ENCODE assay signal across 1 cellular context in the genomic region with DNA sequence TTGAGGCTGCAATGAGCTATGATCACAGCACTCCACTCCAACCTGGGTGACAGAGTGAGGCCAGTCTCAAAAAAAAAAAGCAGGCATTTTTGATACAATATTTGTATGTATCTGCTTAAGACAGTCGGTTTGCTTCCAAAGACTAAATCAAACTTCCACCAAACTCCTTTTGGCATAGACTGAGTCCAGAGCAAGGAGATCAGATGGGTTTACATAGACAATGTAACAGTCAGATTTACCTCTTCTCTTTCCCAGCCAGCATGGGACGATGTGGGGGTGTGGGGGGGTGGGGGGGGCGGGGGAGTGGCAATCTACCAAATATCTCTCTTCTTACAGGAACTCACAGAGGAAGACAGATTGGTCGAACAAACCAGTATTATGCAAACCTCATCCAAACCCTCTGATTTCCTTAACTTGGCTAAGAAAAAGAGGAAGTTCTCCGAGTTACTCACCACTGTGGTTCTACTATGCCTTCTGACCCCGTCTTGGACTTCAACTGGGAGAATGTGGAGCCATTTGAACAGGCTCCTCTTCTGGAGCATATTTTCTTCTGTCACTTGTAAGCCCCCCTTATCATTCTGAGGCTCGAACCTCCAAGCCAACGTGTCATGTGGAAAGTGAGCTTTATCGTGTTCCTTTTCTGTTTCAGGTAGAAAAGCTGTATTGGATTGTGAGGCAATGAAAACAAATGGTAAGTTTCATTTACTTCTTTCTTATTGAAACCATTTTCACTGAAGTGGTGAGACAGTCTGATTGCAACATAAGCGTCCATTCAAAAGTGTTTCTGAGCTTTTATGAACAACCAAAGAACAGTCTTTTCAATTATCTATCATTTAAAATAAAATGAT.
TF ChIP-seq lines count a peak whose summit lies in the region.

A gene with protein sequence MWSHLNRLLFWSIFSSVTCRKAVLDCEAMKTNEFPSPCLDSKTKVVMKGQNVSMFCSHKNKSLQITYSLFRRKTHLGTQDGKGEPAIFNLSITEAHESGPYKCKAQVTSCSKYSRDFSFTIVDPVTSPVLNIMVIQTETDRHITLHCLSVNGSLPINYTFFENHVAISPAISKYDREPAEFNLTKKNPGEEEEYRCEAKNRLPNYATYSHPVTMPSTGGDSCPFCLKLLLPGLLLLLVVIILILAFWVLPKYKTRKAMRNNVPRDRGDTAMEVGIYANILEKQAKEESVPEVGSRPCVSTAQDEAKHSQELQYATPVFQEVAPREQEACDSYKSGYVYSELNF (plus strand): TSS at position 451 of the 848 bp plus-strand sequence. CDS start 54 bp downstream, at position 505.

TF ChIP-seq in GM23338, 12 proteins besides CTCF, POLR2A, EP300 and RAD21 (continued from another document):
- TF ChIP-seq POLR2AphosphoS5 (IDR thresholded peaks at IDR 0.05; ENCODE audit: low read depth) (no peak), JUNB (IDR thresholded peaks at IDR 0.05; ENCODE audit: unreplicated experiment) (no peak)
- TF ChIP-seq, protein P1, sequence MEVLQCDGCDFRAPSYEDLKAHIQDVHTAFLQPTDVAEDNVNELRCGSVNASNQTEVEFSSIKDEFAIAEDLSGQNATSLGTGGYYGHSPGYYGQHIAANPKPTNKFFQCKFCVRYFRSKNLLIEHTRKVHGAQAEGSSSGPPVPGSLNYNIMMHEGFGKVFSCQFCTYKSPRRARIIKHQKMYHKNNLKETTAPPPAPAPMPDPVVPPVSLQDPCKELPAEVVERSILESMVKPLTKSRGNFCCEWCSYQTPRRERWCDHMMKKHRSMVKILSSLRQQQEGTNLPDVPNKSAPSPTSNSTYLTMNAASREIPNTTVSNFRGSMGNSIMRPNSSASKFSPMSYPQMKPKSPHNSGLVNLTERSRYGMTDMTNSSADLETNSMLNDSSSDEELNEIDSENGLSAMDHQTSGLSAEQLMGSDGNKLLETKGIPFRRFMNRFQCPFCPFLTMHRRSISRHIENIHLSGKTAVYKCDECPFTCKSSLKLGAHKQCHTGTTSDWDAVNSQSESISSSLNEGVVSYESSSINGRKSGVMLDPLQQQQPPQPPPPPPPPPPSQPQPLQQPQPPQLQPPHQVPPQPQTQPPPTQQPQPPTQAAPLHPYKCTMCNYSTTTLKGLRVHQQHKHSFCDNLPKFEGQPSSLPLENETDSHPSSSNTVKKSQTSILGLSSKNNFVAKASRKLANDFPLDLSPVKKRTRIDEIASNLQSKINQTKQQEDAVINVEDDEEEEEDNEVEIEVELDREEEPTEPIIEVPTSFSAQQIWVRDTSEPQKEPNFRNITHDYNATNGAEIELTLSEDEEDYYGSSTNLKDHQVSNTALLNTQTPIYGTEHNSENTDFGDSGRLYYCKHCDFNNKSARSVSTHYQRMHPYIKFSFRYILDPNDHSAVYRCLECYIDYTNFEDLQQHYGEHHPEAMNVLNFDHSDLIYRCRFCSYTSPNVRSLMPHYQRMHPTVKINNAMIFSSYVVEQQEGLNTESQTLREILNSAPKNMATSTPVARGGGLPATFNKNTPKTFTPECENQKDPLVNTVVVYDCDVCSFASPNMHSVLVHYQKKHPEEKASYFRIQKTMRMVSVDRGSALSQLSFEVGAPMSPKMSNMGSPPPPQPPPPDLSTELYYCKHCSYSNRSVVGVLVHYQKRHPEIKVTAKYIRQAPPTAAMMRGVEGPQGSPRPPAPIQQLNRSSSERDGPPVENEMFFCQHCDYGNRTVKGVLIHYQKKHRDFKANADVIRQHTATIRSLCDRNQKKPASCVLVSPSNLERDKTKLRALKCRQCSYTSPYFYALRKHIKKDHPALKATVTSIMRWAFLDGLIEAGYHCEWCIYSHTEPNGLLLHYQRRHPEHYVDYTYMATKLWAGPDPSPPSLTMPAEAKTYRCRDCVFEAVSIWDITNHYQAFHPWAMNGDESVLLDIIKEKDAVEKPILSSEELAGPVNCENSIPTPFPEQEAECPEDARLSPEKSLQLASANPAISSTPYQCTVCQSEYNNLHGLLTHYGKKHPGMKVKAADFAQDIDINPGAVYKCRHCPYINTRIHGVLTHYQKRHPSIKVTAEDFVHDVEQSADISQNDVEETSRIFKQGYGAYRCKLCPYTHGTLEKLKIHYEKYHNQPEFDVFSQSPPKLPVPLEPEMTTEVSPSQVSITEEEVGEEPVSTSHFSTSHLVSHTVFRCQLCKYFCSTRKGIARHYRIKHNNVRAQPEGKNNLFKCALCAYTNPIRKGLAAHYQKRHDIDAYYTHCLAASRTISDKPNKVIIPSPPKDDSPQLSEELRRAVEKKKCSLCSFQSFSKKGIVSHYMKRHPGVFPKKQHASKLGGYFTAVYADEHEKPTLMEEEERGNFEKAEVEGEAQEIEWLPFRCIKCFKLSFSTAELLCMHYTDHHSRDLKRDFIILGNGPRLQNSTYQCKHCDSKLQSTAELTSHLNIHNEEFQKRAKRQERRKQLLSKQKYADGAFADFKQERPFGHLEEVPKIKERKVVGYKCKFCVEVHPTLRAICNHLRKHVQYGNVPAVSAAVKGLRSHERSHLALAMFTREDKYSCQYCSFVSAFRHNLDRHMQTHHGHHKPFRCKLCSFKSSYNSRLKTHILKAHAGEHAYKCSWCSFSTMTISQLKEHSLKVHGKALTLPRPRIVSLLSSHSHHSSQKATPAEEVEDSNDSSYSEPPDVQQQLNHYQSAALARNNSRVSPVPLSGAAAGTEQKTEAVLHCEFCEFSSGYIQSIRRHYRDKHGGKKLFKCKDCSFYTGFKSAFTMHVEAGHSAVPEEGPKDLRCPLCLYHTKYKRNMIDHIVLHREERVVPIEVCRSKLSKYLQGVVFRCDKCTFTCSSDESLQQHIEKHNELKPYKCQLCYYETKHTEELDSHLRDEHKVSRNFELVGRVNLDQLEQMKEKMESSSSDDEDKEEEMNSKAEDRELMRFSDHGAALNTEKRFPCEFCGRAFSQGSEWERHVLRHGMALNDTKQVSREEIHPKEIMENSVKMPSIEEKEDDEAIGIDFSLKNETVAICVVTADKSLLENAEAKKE (CRISPR knock-in tag; IDR thresholded peaks at IDR 0.05): no peak
- TF ChIP-seq, protein P2, sequence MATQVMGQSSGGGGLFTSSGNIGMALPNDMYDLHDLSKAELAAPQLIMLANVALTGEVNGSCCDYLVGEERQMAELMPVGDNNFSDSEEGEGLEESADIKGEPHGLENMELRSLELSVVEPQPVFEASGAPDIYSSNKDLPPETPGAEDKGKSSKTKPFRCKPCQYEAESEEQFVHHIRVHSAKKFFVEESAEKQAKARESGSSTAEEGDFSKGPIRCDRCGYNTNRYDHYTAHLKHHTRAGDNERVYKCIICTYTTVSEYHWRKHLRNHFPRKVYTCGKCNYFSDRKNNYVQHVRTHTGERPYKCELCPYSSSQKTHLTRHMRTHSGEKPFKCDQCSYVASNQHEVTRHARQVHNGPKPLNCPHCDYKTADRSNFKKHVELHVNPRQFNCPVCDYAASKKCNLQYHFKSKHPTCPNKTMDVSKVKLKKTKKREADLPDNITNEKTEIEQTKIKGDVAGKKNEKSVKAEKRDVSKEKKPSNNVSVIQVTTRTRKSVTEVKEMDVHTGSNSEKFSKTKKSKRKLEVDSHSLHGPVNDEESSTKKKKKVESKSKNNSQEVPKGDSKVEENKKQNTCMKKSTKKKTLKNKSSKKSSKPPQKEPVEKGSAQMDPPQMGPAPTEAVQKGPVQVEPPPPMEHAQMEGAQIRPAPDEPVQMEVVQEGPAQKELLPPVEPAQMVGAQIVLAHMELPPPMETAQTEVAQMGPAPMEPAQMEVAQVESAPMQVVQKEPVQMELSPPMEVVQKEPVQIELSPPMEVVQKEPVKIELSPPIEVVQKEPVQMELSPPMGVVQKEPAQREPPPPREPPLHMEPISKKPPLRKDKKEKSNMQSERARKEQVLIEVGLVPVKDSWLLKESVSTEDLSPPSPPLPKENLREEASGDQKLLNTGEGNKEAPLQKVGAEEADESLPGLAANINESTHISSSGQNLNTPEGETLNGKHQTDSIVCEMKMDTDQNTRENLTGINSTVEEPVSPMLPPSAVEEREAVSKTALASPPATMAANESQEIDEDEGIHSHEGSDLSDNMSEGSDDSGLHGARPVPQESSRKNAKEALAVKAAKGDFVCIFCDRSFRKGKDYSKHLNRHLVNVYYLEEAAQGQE (IDR thresholded peaks at IDR 0.05; ENCODE audit: unreplicated experiment): no peak
